ENCODE assay signal across 36 cellular contexts in genomic region chr5:142339781-142340180, GRCh38. TPM values are rescaled to one million over a fixed set of nuclear protein-coding genes. Genes with fewer than 3 reads are reported as not detected.
"Had no signal": no experiment of that assay in that cellular context is flagged by ENCODE, and none has a peak within 500 bp of the region (broad histone marks: within the 10 kb centered on the region; RNA-seq: fewer than 3 reads in every experiment).

No MANE protein-coding gene starts in this region.

- H3K4me1 Mint-ChIP-seq: activated B cell treated with CpG ODN at 0.5 μM for 24 hours; activated CD4-positive, alpha-beta T cell treated with anti-CD3 and anti-CD28 coated beads, Interleukin-2, amount 10 ng/mL, durations not matched to agents 24 days and 14 days; activated naive CD8-positive, alpha-beta T cell treated with anti-CD3 and anti-CD28 coated beads for 36 hours; activated T-helper 17 cell treated with anti-CD3 and anti-CD28 coated beads, Interleukin-2, amount 50 U/mL, for 72 hours; central memory CD8-positive, alpha-beta T cell had no signal

- H3K27ac ChIP-seq: adrenal gland, body of pancreas, brain microvascular endothelial cell, breast epithelium, VCaP had no signal

- H3K27ac Mint-ChIP-seq: activated B cell treated with CpG ODN at 0.5 μM for 24 hours; activated CD4-positive, alpha-beta memory T cell treated with anti-CD3 and anti-CD28 coated beads for 36 hours; activated CD4-positive, alpha-beta T cell treated with anti-CD3 and anti-CD28 coated beads, Interleukin-2, amount 10 ng/mL, durations not matched to agents 24 days and 14 days; activated CD8-positive, alpha-beta T cell treated with anti-CD3 and anti-CD28 coated beads for 36 hours; activated naive CD4-positive, alpha-beta T cell treated with anti-CD3 and anti-CD28 coated beads for 36 hours; activated naive CD4-positive, alpha-beta T cell treated with anti-CD3 and anti-CD28 coated beads, Interleukin-2, amount 50 U/mL, for 72 hours; activated T-cell treated with anti-CD3 and anti-CD28 coated beads, Interleukin-2, amount 50 U/mL, for 72 hours; activated T-helper 1 cell treated with anti-CD3 and anti-CD28 coated beads, Interleukin-12 subunit alpha, Interleukin-12 subunit beta, Interleukin-2, Interleukin-4 antibody, amounts not matched to agents 30 ng/mL and 10 ng/mL and 1 ng/mL, durations not matched to agents 14 hours and 24 hours and 36 hours; activated T-helper 17 cell treated with anti-CD3 and anti-CD28 coated beads, Interleukin-2, amount 50 U/mL, for 72 hours; T-helper 1 cell treated with Interleukin-12 subunit alpha and Interleukin-12 subunit beta and Interleukin-4 antibody, amounts not matched to agents 30 μg/mL and 1 μg/mL, for 36 hours; T-helper 2 cell treated with Interferon-gamma antibody and Interleukin-4, amounts not matched to agents 5 μg/mL and 100 μg/mL, for 36 hours had no signal

- H3K36me3 ChIP-seq: adrenal gland, brain microvascular endothelial cell, breast epithelium had no signal

- H3K27me3 Mint-ChIP-seq: activated T-helper 17 cell treated with anti-CD3 and anti-CD28 coated beads, Interleukin-2, amount 50 U/mL, for 72 hours had no signal

- H3K4me1 ChIP-seq: body of pancreas, breast epithelium had no signal

- H3K27me3 ChIP-seq: adrenal gland, body of pancreas, brain microvascular endothelial cell, breast epithelium had no signal

- H3K4me3 Mint-ChIP-seq: activated B cell treated with CpG ODN at 0.5 μM for 24 hours; activated CD4-positive, alpha-beta memory T cell treated with anti-CD3 and anti-CD28 coated beads for 36 hours; activated CD4-positive, alpha-beta T cell treated with anti-CD3 and anti-CD28 coated beads, Interleukin-2, amount 10 ng/mL, durations not matched to agents 24 days and 14 days; activated CD8-positive, alpha-beta T cell treated with anti-CD3 and anti-CD28 coated beads for 36 hours; activated naive CD4-positive, alpha-beta T cell treated with anti-CD3 and anti-CD28 coated beads for 36 hours; activated naive CD8-positive, alpha-beta T cell treated with anti-CD3 and anti-CD28 coated beads for 36 hours; activated T-cell treated with anti-CD3 and anti-CD28 coated beads, Interleukin-2, amount 50 U/mL, for 4 hours; activated T-cell treated with anti-CD3 and anti-CD28 coated beads, Interleukin-2, amount 50 U/mL, for 72 hours; activated T-helper 1 cell treated with anti-CD3 and anti-CD28 coated beads, Interleukin-12 subunit alpha, Interleukin-12 subunit beta, Interleukin-2, Interleukin-4 antibody, amounts not matched to agents 30 ng/mL and 10 ng/mL and 1 ng/mL, durations not matched to agents 14 hours and 24 hours and 36 hours; activated T-helper 17 cell treated with anti-CD3 and anti-CD28 coated beads, Interleukin-2, amount 50 U/mL, for 72 hours; central memory CD8-positive, alpha-beta T cell; T-helper 1 cell treated with Interleukin-12 subunit alpha and Interleukin-12 subunit beta and Interleukin-4 antibody, amounts not matched to agents 30 μg/mL and 1 μg/mL, for 36 hours; T-helper 2 cell treated with Interferon-gamma antibody and Interleukin-4, amounts not matched to agents 5 μg/mL and 100 μg/mL, for 36 hours had no signal

- ATAC-seq: activated CD8-positive, alpha-beta T cell treated with anti-CD3 and anti-CD28 coated beads for 36 hours; activated naive CD4-positive, alpha-beta T cell treated with anti-CD3 and anti-CD28 coated beads, Interleukin-2, amount 50 U/mL, for 72 hours; activated T-cell treated with anti-CD3 and anti-CD28 coated beads, Interleukin-2, amount 50 U/mL, for 4 hours; activated T-cell treated with anti-CD3 and anti-CD28 coated beads, Interleukin-2, amount 50 U/mL, for 72 hours; activated T-helper 17 cell treated with anti-CD3 and anti-CD28 coated beads, Interleukin-2, amount 50 U/mL, for 72 hours; body of pancreas had no signal

- H3K4me3 ChIP-seq: adrenal gland, body of pancreas, breast epithelium had no signal

- DNase-seq: activated B cell treated with CpG ODN at 0.5 μM for 24 hours; activated CD4-positive, alpha-beta memory T cell treated with anti-CD3 and anti-CD28 coated beads for 36 hours; activated CD4-positive, alpha-beta T cell treated with anti-CD3 and anti-CD28 coated beads for 4 hours; activated CD4-positive, alpha-beta T cell treated with anti-CD3 and anti-CD28 coated beads, Interleukin-2, amount 10 ng/mL, durations not matched to agents 24 days and 14 days; activated CD4-positive, alpha-beta T cell treated with anti-CD3 and anti-CD28 coated beads, Interleukin-2, amount 50 U/mL, for 1 hour; activated CD4-positive, alpha-beta T cell treated with anti-CD3 and anti-CD28 coated beads, Interleukin-2, amount 50 U/mL, for 4 hours; activated CD4-positive, CD25-positive, alpha-beta regulatory T cell treated with anti-CD3 and anti-CD28 coated beads, Interleukin-2, amount 50 U/mL, for 72 hours; activated CD8-positive, alpha-beta memory T cell treated with anti-CD3 and anti-CD28 coated beads, Interleukin-2, amount 50 U/mL, for 4 hours; activated CD8-positive, alpha-beta T cell treated with anti-CD3 and anti-CD28 coated beads for 36 hours; activated gamma-delta T cell treated with Interleukin-2 at 50 U/mL for 16 hours; activated naive CD4-positive, alpha-beta T cell; activated naive CD4-positive, alpha-beta T cell treated with anti-CD3 and anti-CD28 coated beads for 36 hours; activated naive CD4-positive, alpha-beta T cell treated with anti-CD3 and anti-CD28 coated beads, Interleukin-2, amount 50 U/mL, for 16 hours; activated naive CD8-positive, alpha-beta T cell treated with anti-CD3 and anti-CD28 coated beads for 36 hours; activated T-cell treated with anti-CD3 and anti-CD28 coated beads for 4 hours; activated T-cell treated with anti-CD3 and anti-CD28 coated beads, Interleukin-2, amount 50 U/mL, for 1 hour; activated T-cell treated with anti-CD3 and anti-CD28 coated beads, Interleukin-2, amount 50 U/mL, for 4 hours; activated T-cell treated with anti-CD3 and anti-CD28 coated beads, Interleukin-2, amount 50 U/mL, for 72 hours; amniotic stem cell; aorta; body of pancreas; brain microvascular endothelial cell; caudate nucleus; cerebellar nuclear complex; T-helper 1 cell; T-helper 2 cell; T-helper 9 cell had no signal

RNA-seq across cellular contexts. Expression of gene SPRY4, which starts 15.0 kb away (rescaled TPM):
- total RNA-seq: activated B cell treated with CpG ODN at 0.5 μM for 24 hours had no signal
